In genomic region chr17:49616086-49616485, GRCh38 we compare ENCODE assay signal across 11 cellular contexts. TPM values are rescaled to one million over a fixed set of nuclear protein-coding genes. Genes with fewer than 3 reads are reported as not detected.
DNase-seq lines count a peak whose midpoint lies in the region; ATAC-seq, FAIRE-seq and TF ChIP-seq lines count a peak whose summit lies in the region.
"Had no signal": no experiment of that assay in that cellular context is flagged by ENCODE, and none has a peak within 500 bp of the region (broad histone marks: within the 10 kb centered on the region; RNA-seq: fewer than 3 reads in every experiment).

No MANE protein-coding gene starts in this region.

- peak; percentile 43 for DNase-seq in Ammon's horn (ENCODE audit: low spot score)
- DNase-seq in MM.1S, result peak; percentile 12
- DNase-seq in H1 (ENCODE audit: low read depth in 1 of 2, low spot score in 2 of 2), result no peak
- DNase-seq in osteoblast (ENCODE audit: insufficient read length, low spot score, missing footprints), result no peak
- DNase-seq in stimulated activated CD4-positive, alpha-beta T cell treated with anti-CD3 and anti-CD28 coated beads, Interleukin-2, amount 100 ng/mL, for 48 hours, result no peak
- DNase-seq in Karpas-422, result no peak
- DNase-seq: activated B cell treated with CpG ODN at 0.5 μM for 24 hours had no signal

- no peak overlapping the region for H2BK120ac ChIP-seq in H1 (replicated peaks; ENCODE audit: low read depth, low read length)

- TF ChIP-seq POLR2A in H1 (IDR thresholded peaks at IDR 0.05; ENCODE audit: control extremely low read depth in 1 of 2, low read depth in 2 of 2, low read length in 2 of 2), result no peak

- 78% methylated on average over 3 of the region's 3 CpGs; no CpG with 5 or more reads in 1 of the 2 experiments for WGBS in H1 (ENCODE audit: extremely low coverage in 1 of 2, insufficient coverage in 1 of 2, insufficient read length in 1 of 2, insufficient replicate concordance in 2 of 2, low coverage in 1 of 2, low lambda C conversion rate in 2 of 2, missing lambda C conversion rate in 1 of 2), 2 experiments

- no peak overlapping the region for H2BK5ac ChIP-seq in H1 (ENCODE audit: low read depth, low read length)

- H3K4ac ChIP-seq in H1 (replicated peaks; ENCODE audit: insufficient read length, low read depth, low read length), result no peak overlapping the region

- H3K9me2 ChIP-seq in MM.1S (replicated peaks; ENCODE audit: insufficient read depth, low read length) (no peaks in the 10 kb centered on the region), Karpas-422 (replicated peaks; ENCODE audit: insufficient read depth, low read length) (no peaks in the 10 kb centered on the region)

- no peak for ATAC-seq in GM18520 (IDR thresholded peaks at IDR 0.05; ENCODE audit: unreplicated experiment)
- no peak for ATAC-seq in GM21360 (IDR thresholded peaks at IDR 0.05; ENCODE audit: unreplicated experiment)

- H2BK20ac ChIP-seq in H1 (ENCODE audit: low read length), result no peak overlapping the region

- no peak overlapping the region for H4K5ac ChIP-seq in H1 (ENCODE audit: insufficient read length, low read depth, low read length)

- H4K20me1 ChIP-seq in MM.1S (ENCODE audit: insufficient read depth, low read length) (no peaks in the 10 kb centered on the region), H1 (replicated peaks in 1 of 2; ENCODE audit: control insufficient read depth in 1 of 2, insufficient read depth in 2 of 2, low read length in 2 of 2) (peaks cover under 1 to 7% of the 10 kb centered on the region in 2 experiments), osteoblast (ENCODE audit: insufficient read depth, low read length) (peaks cover 6% of the 10 kb centered on the region), Karpas-422 (ENCODE audit: insufficient read depth, low read depth, low read length) (no peaks in the 10 kb centered on the region)

- H2AK5ac ChIP-seq in H1 (ENCODE audit: low read depth, low read length), result no peak overlapping the region

- H3K79me1 ChIP-seq in H1 (ENCODE audit: low read depth, low read length), result no peaks in the 10 kb centered on the region

- H3K14ac ChIP-seq in H1 (ENCODE audit: insufficient read length), result no peak overlapping the region

- H3K9me3 ChIP-seq in MM.1S (replicated peaks; ENCODE audit: insufficient read depth, low read length) (no peaks in the 10 kb centered on the region), H1 (ENCODE audit: insufficient read depth in 2 of 2, low read depth in 1 of 2, low read length in 1 of 2) (no peaks in the 10 kb centered on the region), osteoblast (ENCODE audit: low read depth, low read length) (no peaks in the 10 kb centered on the region), Karpas-422 (ENCODE audit: low read length) (no peaks in the 10 kb centered on the region)
- H3K9me3 ChIP-seq: testis had no signal

- H3K79me2 ChIP-seq in MM.1S (ENCODE audit: low read length), result peaks cover 63% of the 10 kb centered on the region
- H3K79me2 ChIP-seq in H1 (ENCODE audit: control insufficient read depth in 1 of 2, insufficient read depth in 2 of 2, low read length in 2 of 2), result no peaks in the 10 kb centered on the region
- H3K79me2 ChIP-seq in osteoblast (ENCODE audit: insufficient read depth, low read length), result peaks cover 20% of the 10 kb centered on the region
- peaks cover 45% of the 10 kb centered on the region for H3K79me2 ChIP-seq in Karpas-422 (ENCODE audit: low read length)

- H3K4me3 ChIP-seq in MM.1S (ENCODE audit: low read length), result peak overlapping the region; percentile 15; the same call in 1 of the 2 replicates
- H3K4me3 ChIP-seq in H1 (ENCODE audit: extremely low read depth in 1 of 4, insufficient read depth in 2 of 4, low read depth in 3 of 4, low read length in 4 of 4), result no peak overlapping the region
- no peak overlapping the region for H3K4me3 ChIP-seq in osteoblast (ENCODE audit: insufficient read depth, low read length)
- H3K4me3 ChIP-seq in Karpas-422 (ENCODE audit: low read length), result no peak overlapping the region
- H3K4me3 ChIP-seq: testis had no signal

- H2AFZ ChIP-seq in MM.1S (ENCODE audit: low read length), result no peak overlapping the region
- H2AFZ ChIP-seq in H1 (ENCODE audit: low read length), result no peak overlapping the region
- no peak overlapping the region for H2AFZ ChIP-seq in osteoblast (ENCODE audit: low read length)
- H2AFZ ChIP-seq in Karpas-422 (ENCODE audit: low read length), result no peak overlapping the region

- H3K9ac ChIP-seq in MM.1S (ENCODE audit: low read length) (peak overlapping the region; percentile 39), H1 (replicated peaks in 1 of 4; ENCODE audit: extremely low read depth in 1 of 4, low read depth in 3 of 4, low read length in 3 of 4) (no peak overlapping the region), Karpas-422 (ENCODE audit: low read length) (no peak overlapping the region)

- H3K4me2 ChIP-seq in MM.1S (ENCODE audit: low read depth, low read length) (peak overlapping the region; percentile 45), H1 (ENCODE audit: insufficient read depth in 1 of 2, low read depth in 2 of 2, low read length in 2 of 2) (no peak overlapping the region), osteoblast (ENCODE audit: insufficient read depth, low read length) (peak overlapping the region; percentile 75), Karpas-422 (ENCODE audit: low read depth, low read length, poor library complexity, severe bottlenecking) (no peak overlapping the region)

- no peak overlapping the region for H4K91ac ChIP-seq in H1 (replicated peaks; ENCODE audit: insufficient read length, low read length)

- TF ChIP-seq CTCF in MM.1S (IDR thresholded peaks at IDR 0.05; ENCODE audit: low read length), result peak; percentile 41
- TF ChIP-seq CTCF in H1 (IDR thresholded peaks at IDR 0.05; ENCODE audit: control extremely low read depth in 1 of 3, insufficient read depth in 1 of 3, low read depth in 1 of 3, low read length in 3 of 3), result peak in 2 of 3 experiments; percentile 14 to 16; a peak in 2 of 4 replicates
- peak; percentile 44 for TF ChIP-seq CTCF in osteoblast (IDR thresholded peaks at IDR 0.05; ENCODE audit: extremely low read depth, low read depth, low read length)

- peak; percentile 11 to 34; a peak in 3 of 4 replicates for TF ChIP-seq RAD21 in H1 (IDR thresholded peaks at IDR 0.05 in 1 of 2, conservative IDR thresholded peaks at IDR 0.05 in 1 of 2; ENCODE audit: low read depth in 2 of 2, low read length in 2 of 2)

- H4K8ac ChIP-seq in H1 (ENCODE audit: extremely low read depth, insufficient read depth, low read length), result no peak overlapping the region

- peak overlapping the region; percentile 96 for H3K27ac ChIP-seq in MM.1S (ENCODE audit: low read length)
- H3K27ac ChIP-seq in H1 (ENCODE audit: low read depth, low read length), result no peak overlapping the region
- peak overlapping the region; percentile 47 for H3K27ac ChIP-seq in osteoblast (ENCODE audit: low read depth, low read length)
- H3K27ac ChIP-seq in Karpas-422 (ENCODE audit: low read length), result no peak overlapping the region

- no peaks in the 10 kb centered on the region for H3K27me3 ChIP-seq in MM.1S (replicated peaks; ENCODE audit: insufficient read depth, low read length)
- H3K27me3 ChIP-seq in H1 (replicated peaks in 1 of 4; ENCODE audit: control insufficient read depth in 3 of 4, extremely low read depth in 1 of 4, insufficient read depth in 3 of 4, low read length in 3 of 4), result no peaks in the 10 kb centered on the region
- H3K27me3 ChIP-seq in osteoblast (ENCODE audit: insufficient read depth, low read length), result no peaks in the 10 kb centered on the region
- no peaks in the 10 kb centered on the region for H3K27me3 ChIP-seq in Karpas-422 (ENCODE audit: low read length)
- H3K27me3 ChIP-seq: testis had no signal

- no peak for FAIRE-seq in H1 (lab: Jason Lieb, UNC)

- TF ChIP-seq EP300 in H1 (IDR thresholded peaks at IDR 0.05; ENCODE audit: borderline replicate concordance in 1 of 2, low read depth in 2 of 2, low read length in 2 of 2), result no peak

- H3K23me2 ChIP-seq in H1 (ENCODE audit: low read depth, low read length), result no peaks in the 10 kb centered on the region

- H3K4me1 ChIP-seq in MM.1S (ENCODE audit: low read length), result peaks cover 39% of the 10 kb centered on the region
- no peaks in the 10 kb centered on the region for H3K4me1 ChIP-seq in H1 (replicated peaks in 1 of 4; ENCODE audit: control insufficient read depth in 3 of 4, insufficient read depth in 4 of 4, low read length in 3 of 4)
- peaks cover 28% of the 10 kb centered on the region for H3K4me1 ChIP-seq in osteoblast (ENCODE audit: insufficient read depth, low read length)
- H3K4me1 ChIP-seq in Karpas-422 (ENCODE audit: low read length), result no peaks in the 10 kb centered on the region

- no peak overlapping the region for H3K23ac ChIP-seq in H1 (ENCODE audit: insufficient read length)

- H3K56ac ChIP-seq in H1 (replicated peaks; ENCODE audit: insufficient read length, low read depth, low read length), result no peak overlapping the region

- CTCF ChIA-PET in H1 (lab: Charles Lee; ENCODE audit: partially characterized antibody), result interaction anchor here (0.9 to 2.4 kb wide), 12 partner anchors 11 to 236 kb away, joined by 3 to 8 read pairs (median 4); no protein-coding TSS in a partner anchor

- POLR2A ChIA-PET in H1 (lab: Charles Lee; ENCODE audit: partially characterized antibody), result interaction anchor here (1.1 kb wide), 1 partner anchor 11 kb away, joined by 4 read pairs; no protein-coding TSS in a partner anchor

- H2BK12ac ChIP-seq in H1 (ENCODE audit: low read depth, low read length), result no peak overlapping the region

- no peaks in the 10 kb centered on the region; the same call in 1 of the 2 replicates for H3K36me3 ChIP-seq in MM.1S (replicated peaks; ENCODE audit: insufficient read depth, low read length)
- H3K36me3 ChIP-seq in H1 (ENCODE audit: control insufficient read depth in 2 of 4, insufficient read depth in 4 of 4, low read length in 3 of 4), result peaks cover 0 to 46% (median 11%) of the 10 kb centered on the region in 4 experiments; a peak in 7 of 8 replicates
- peaks cover 39% of the 10 kb centered on the region for H3K36me3 ChIP-seq in osteoblast (ENCODE audit: insufficient read depth, low read length)
- peaks cover 29% of the 10 kb centered on the region; the same call in 1 of the 2 replicates for H3K36me3 ChIP-seq in Karpas-422 (ENCODE audit: insufficient read depth, low read length)

- no peak overlapping the region for H2BK15ac ChIP-seq in H1 (ENCODE audit: low read length)

- peaks cover 34% of the 10 kb centered on the region for H3F3A ChIP-seq in MM.1S (ENCODE audit: insufficient read depth, low read length)

- no peak overlapping the region for H3K18ac ChIP-seq in H1 (ENCODE audit: extremely low read depth, low read length)

RNA-seq across cellular contexts. Expression of gene NXPH3, which starts 40.4 kb away (rescaled TPM):
- 3.3 and 3.7 TPM in 2 replicates for total RNA-seq in H1 (2021; fragmentation: NEBNext Ultra II Directional; extraction: Animal tissue kit (Norgen Biotek cat#: 25700))
- 2.5 and 3.1 TPM in 2 replicates for polyA plus RNA-seq in H1 (2011; rRNA removed)
- 2.6 TPM for polyA plus RNA-seq in H1 (2011; cell fraction: cytosol; rRNA removed)
- polyA plus RNA-seq in H1 (2011; cell fraction: nucleus; rRNA removed), result 4.2 TPM
- 3.4 to 4.1 TPM (median 3.6 TPM) in 4 replicates for polyA plus RNA-seq in H1 (2012, experiment 1 of 2)
- 2.9 TPM for polyA plus RNA-seq in H1 (2012, experiment 2 of 2)
- 1.9 TPM for polyA plus RNA-seq in H1 (2013, experiment 1 of 2)
- 2.5 TPM for polyA plus RNA-seq in H1 (2013, experiment 2 of 2)
- polyA minus RNA-seq in H1 (2011; rRNA and poly(A)+ RNA removed), result 2.0 and 3.1 TPM in 2 replicates
- 1.8 TPM for polyA minus RNA-seq in H1 (2011; cell fraction: cytosol; rRNA and poly(A)+ RNA removed)
- polyA minus RNA-seq in H1 (2011; cell fraction: nucleus; rRNA and poly(A)+ RNA removed), result 3.9 TPM
- total RNA-seq in osteoblast, result 1.8 and 3.3 TPM in 2 replicates
- not detected in 2 replicates for total RNA-seq in Karpas-422 (2014; rRNA removed; shearing (Covaris generic); ENCODE audit: low replicate concordance)
- total RNA-seq: activated B cell treated with CpG ODN at 0.5 μM for 24 hours, Daoy had no signal

Comparison
In these comparisons a context has a peak if more than half of its experiments do, and no peak if none do; other contexts are left out.
1. DNase-seq: peak in Ammon's horn (single experiment) and MM.1S (single experiment); none in H1 (0 of 2), osteoblast (single experiment), stimulated activated CD4-positive, alpha-beta T cell treated with anti-CD3 and anti-CD28 coated beads, Interleukin-2, amount 100 ng/mL, for 48 hours (0 of 2) and Karpas-422 (single experiment).
2. H3K27ac ChIP-seq: peak in MM.1S (single experiment) and osteoblast (single experiment); none in H1 (single experiment) and Karpas-422 (single experiment).
3. H3K4me2 ChIP-seq: peak in MM.1S (single experiment) and osteoblast (single experiment); none in H1 (0 of 2) and Karpas-422 (single experiment).
4. Peak in every context shown above with its lines, with median percentiles within 50 percentile points of each other: CTCF ChIP-seq.